ENCODE assay signal across 8 cellular contexts in genomic region chr16:30615358-30616076, GRCh38.
A peak's percentile ranks its signal among the peaks of the same experiment; 100 is the strongest.
DNase-seq lines count a peak whose midpoint lies in the region; ATAC-seq and TF ChIP-seq lines count a peak whose summit lies in the region.

No MANE protein-coding gene starts in this region.

- DNase-seq in AG08396 (ENCODE audit: low spot score) (peak; percentile 41), HCEC 1CT (peak; percentile 15), activated gamma-delta T cell (lab: John Stamatoyannopoulos, UW) (peak; percentile 28), hypothalamus (lab: John Stamatoyannopoulos, UW) (peak in 26 of 51 donors; percentile 4 to 56 (median 22)), NCI-H2107 treated with DMSO at 0.1 percent for 48 hours (lab: John Stamatoyannopoulos, UW; ENCODE audit: unreplicated experiment) (no peak)
- DNase-seq in stimulated activated CD4-positive, alpha-beta T cell treated with anti-CD3 and anti-CD28 coated beads, TNF-alpha, amount 100 ng/mL, for 24 hours (ENCODE audit: low read depth in 3 of 3): peak; percentile 52 to 83 (median 54)

- no peak for ATAC-seq in HG03565 (IDR thresholded peaks at IDR 0.05; ENCODE audit: unreplicated experiment)

- peak; percentile 46 for TF ChIP-seq POLR2A in Raji (IDR thresholded peaks at IDR 0.05; ENCODE audit: insufficient read depth, low read depth, low read length)
